Comparison of ENCODE assay signal across 9 cellular contexts in genomic region chrX:133986008-133986683, GRCh38. TPM values are rescaled to one million over a fixed set of nuclear protein-coding genes. Genes with fewer than 3 reads are reported as not detected.
DNase-seq lines count a peak whose midpoint lies in the region; ATAC-seq and TF ChIP-seq lines count a peak whose summit lies in the region.
"Had no signal": no experiment of that assay in that cellular context is flagged by ENCODE, and none has a peak within 500 bp of the region (broad histone marks: within the 10 kb centered on the region; RNA-seq: fewer than 3 reads in every experiment).

No MANE protein-coding gene starts in this region.

- no peak overlapping the region for H2BK5ac ChIP-seq in H9 (ENCODE audit: insufficient read length, low read length)

- H3K18ac ChIP-seq in H9 (ENCODE audit: insufficient read length, low read depth, low read length) = no peak overlapping the region

- no peaks in the 10 kb centered on the region for H4K20me1 ChIP-seq in H9 (ENCODE audit: control insufficient read depth, insufficient read depth, insufficient read length)

- H3K23ac ChIP-seq in H9 (ENCODE audit: insufficient read length, low read depth, low read length) = no peak overlapping the region

- H3K23me2 ChIP-seq in H9 (ENCODE audit: insufficient read length, low read depth, low read length, poor library complexity, severe bottlenecking) = peaks cover 19% of the 10 kb centered on the region

- H4K5ac ChIP-seq in H9 (ENCODE audit: insufficient read length, low read depth, low read length) = no peak overlapping the region

- no peaks in the 10 kb centered on the region; a peak in 1 of 7 replicates for H3K36me3 Mint-ChIP-seq in H9 (ENCODE audit: insufficient read depth in 1 of 3, low read depth in 3 of 3)
- no peaks in the 10 kb centered on the region for H3K36me3 Mint-ChIP-seq in progenitor cell of endocrine pancreas (ENCODE audit: insufficient read depth)

- H3K14ac ChIP-seq in H9 (ENCODE audit: insufficient read depth, low read length) = 0 out of 2 replicates have a peak overlapping the region, but pooled peaks have one; percentile 31

- H2AFZ ChIP-seq in H9 (ENCODE audit: low read length) = peak overlapping the region; percentile 53

- H2AK5ac ChIP-seq in H9 (ENCODE audit: insufficient read length, low read length) = no peak overlapping the region

- H3K9ac ChIP-seq in H9 (ENCODE audit: extremely low read depth, insufficient read length, low read length) = no peak overlapping the region

- H2BK120ac ChIP-seq in H9 (ENCODE audit: low read depth, low read length, poor library complexity, severe bottlenecking) = no peak overlapping the region

- H2BK20ac ChIP-seq in H9 (ENCODE audit: low read depth, low read length, poor library complexity, severe bottlenecking) = no peak overlapping the region

- peak overlapping the region in 2 of 3 experiments; percentile 50 to 90; a peak in 2 of 7 replicates for H3K27ac Mint-ChIP-seq in H9
- peak overlapping the region; percentile 90 for H3K27ac Mint-ChIP-seq in progenitor cell of endocrine pancreas

- H2BK15ac ChIP-seq in H9 (ENCODE audit: low read depth, low read length) = no peak overlapping the region

- H3K56ac ChIP-seq in H9 (ENCODE audit: insufficient read length, low read depth, low read length) = no peak overlapping the region

- no peaks in the 10 kb centered on the region for H3K79me2 ChIP-seq in H9 (ENCODE audit: insufficient read depth, low read length)

- TF ChIP-seq CTCF in H9 (conservative IDR thresholded peaks at IDR 0.05) (no peak), foreskin keratinocyte (conservative IDR thresholded peaks at IDR 0.05) (no peak), progenitor cell of endocrine pancreas (IDR thresholded peaks at IDR 0.05; ENCODE audit: unreplicated experiment) (no peak)

- H3T11ph ChIP-seq in H9 (ENCODE audit: low read length) = no peak overlapping the region

- no peak for DNase-seq in H9
- DNase-seq in foreskin keratinocyte = no peak
- no peak for DNase-seq in progenitor cell of endocrine pancreas (ENCODE audit: low spot score, unreplicated experiment)
- no peak for DNase-seq in CD1c-positive myeloid dendritic cell (ENCODE audit: extremely low spot score)
- no peak for DNase-seq in cerebellar nuclear complex (lab: John Stamatoyannopoulos, UW)
- DNase-seq: gastrocnemius medialis had no signal

- no peak overlapping the region for H3K27ac ChIP-seq in H9 (ENCODE audit: insufficient read length, low read depth, low read length)
- no peak overlapping the region for H3K27ac ChIP-seq in foreskin keratinocyte
- H3K27ac ChIP-seq: gastrocnemius medialis had no signal

- H3K4ac ChIP-seq in H9 (ENCODE audit: low read depth, low read length) = no peak overlapping the region

- no peak overlapping the region for H2BK12ac ChIP-seq in H9 (ENCODE audit: insufficient read length, low read depth, low read length)

- ATAC-seq in SK-N-SH treated with all-trans-retinoic acid at 6 μM for 48 hours (peak; percentile 52), foreskin keratinocyte (peak; percentile 2), GM21360 (IDR thresholded peaks at IDR 0.05; ENCODE audit: unreplicated experiment) (no peak), HG03521 (IDR thresholded peaks at IDR 0.05; ENCODE audit: unreplicated experiment) (no peak)
- ATAC-seq: gastrocnemius medialis had no signal

- H3K4me1 ChIP-seq in H9 (ENCODE audit: insufficient read depth, low read length) (peaks cover 19% of the 10 kb centered on the region; the same call in 1 of the 2 replicates), foreskin keratinocyte (no peaks in the 10 kb centered on the region)

- peaks cover 62 to 66% of the 10 kb centered on the region in 2 experiments for H3K4me1 Mint-ChIP-seq in H9
- H3K4me1 Mint-ChIP-seq in progenitor cell of endocrine pancreas (ENCODE audit: low read depth) = peaks cover 29% of the 10 kb centered on the region

- no peak overlapping the region for H4K8ac ChIP-seq in H9 (replicated peaks; ENCODE audit: insufficient read length, low read depth, low read length)

- no peaks in the 10 kb centered on the region; a peak in 1 of 5 replicates for H3K9me3 Mint-ChIP-seq in H9
- no peaks in the 10 kb centered on the region for H3K9me3 Mint-ChIP-seq in progenitor cell of endocrine pancreas (ENCODE audit: low read depth)

- H3K27me3 ChIP-seq in H9 (ENCODE audit: insufficient read depth, low read length) = peaks cover 10% of the 10 kb centered on the region; the same call in 1 of the 2 replicates
- peaks cover 22% of the 10 kb centered on the region for H3K27me3 ChIP-seq in foreskin keratinocyte

- no peaks in the 10 kb centered on the region for H3K79me1 ChIP-seq in H9 (ENCODE audit: insufficient read depth, low read depth, low read length, poor library complexity, severe bottlenecking)

- no peaks in the 10 kb centered on the region for H3K9me3 ChIP-seq in H9 (ENCODE audit: control insufficient read depth, low read depth, low read length)
- H3K9me3 ChIP-seq: gastrocnemius medialis had no signal

- peak overlapping the region; percentile 72 to 80 for H3K4me3 Mint-ChIP-seq in H9
- peak overlapping the region; percentile 81 for H3K4me3 Mint-ChIP-seq in progenitor cell of endocrine pancreas (ENCODE audit: low read depth)

- no peak overlapping the region for H4K91ac ChIP-seq in H9 (ENCODE audit: insufficient read length, low read depth, low read length)

- peak overlapping the region; percentile 55 for H3K4me2 ChIP-seq in H9 (ENCODE audit: insufficient read depth, insufficient read length, low read length)

- WGBS in H9 (ENCODE audit: extremely low coverage, insufficient read length, low lambda C conversion rate) = no CpG with 5 or more reads among the region's 14 CpGs

- H3K27me3 Mint-ChIP-seq in H9 (ENCODE audit: low read depth) (peaks cover 29% of the 10 kb centered on the region), progenitor cell of endocrine pancreas (peaks cover 16% of the 10 kb centered on the region)

TF ChIP-seq in SK-N-SH treated with all-trans-retinoic acid at 6 μM for 48 hours, 23 proteins besides CTCF, POLR2A, EP300 and RAD21:
- TF ChIP-seq TSHZ2 (CRISPR knock-in tag; IDR thresholded peaks at IDR 0.05) = no peak
- TF ChIP-seq OSR1 (CRISPR knock-in tag; IDR thresholded peaks at IDR 0.05) = no peak
- TF ChIP-seq ISL1 (CRISPR knock-in tag; IDR thresholded peaks at IDR 0.05) = no peak
- no peak for TF ChIP-seq PATZ1 (CRISPR knock-in tag; IDR thresholded peaks at IDR 0.05; ENCODE audit: borderline replicate concordance)
- no peak for TF ChIP-seq CSRNP3 (CRISPR knock-in tag; IDR thresholded peaks at IDR 0.05)
- no peak for TF ChIP-seq ZNF70 (CRISPR knock-in tag; IDR thresholded peaks at IDR 0.05)

RNA-seq across cellular contexts. Expression of gene GPC3, which starts 0.8 kb away (rescaled TPM):
- total RNA-seq in H9 (2021) (106 and 108 TPM in 2 replicates), foreskin keratinocyte (0.10 and 0.11 TPM in 2 replicates), progenitor cell of endocrine pancreas (197 and 259 TPM in 2 replicates)
- 0.06 and 0.14 TPM in 2 replicates for polyA plus RNA-seq in foreskin keratinocyte

Comparison
In these comparisons a context has a peak if more than half of its experiments do, and no peak if none do; other contexts are left out.
1. ATAC-seq: peak in SK-N-SH treated with all-trans-retinoic acid at 6 μM for 48 hours (single experiment) and foreskin keratinocyte (single experiment); none in GM21360 (single experiment) and HG03521 (single experiment).
2. RNA of gene GPC3, which starts 0.8 kb away (total RNA-seq): 197 to 259 TPM in progenitor cell of endocrine pancreas and 106 to 108 TPM in H9; 0.10 to 0.11 TPM in foreskin keratinocyte; every median in the first group is over 10 times any median in the second.